Comparison of ENCODE assay signal across 12 cellular contexts in the genomic region with DNA sequence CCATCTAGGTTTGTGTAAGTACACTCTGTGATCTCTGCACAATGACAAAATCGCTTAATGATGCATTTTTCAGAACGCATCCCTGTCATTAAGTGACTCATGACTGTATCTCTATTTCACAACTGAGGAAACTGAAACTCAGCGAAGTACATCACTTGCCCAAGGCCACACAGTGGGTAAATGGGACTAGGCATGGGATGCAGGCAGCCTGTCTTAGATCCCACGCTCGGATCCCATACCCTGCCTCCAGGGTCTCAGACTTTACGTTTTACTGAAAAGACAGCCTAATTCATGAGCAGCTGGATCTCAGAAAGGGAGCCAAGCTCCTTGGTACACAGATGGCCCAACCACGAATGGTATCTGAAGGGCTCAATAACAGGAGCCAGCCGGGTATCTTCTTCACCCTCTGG.
DNase-seq lines count a peak whose midpoint lies in the region; ATAC-seq, FAIRE-seq and TF ChIP-seq lines count a peak whose summit lies in the region.
"Had no signal": no experiment of that assay in that cellular context is flagged by ENCODE, and none has a peak within 500 bp of the region (broad histone marks: within the 10 kb centered on the region; RNA-seq: fewer than 3 reads in every experiment).

No MANE protein-coding gene starts in this region.

- no peak for ATAC-seq in HG02571 (IDR thresholded peaks at IDR 0.05; ENCODE audit: unreplicated experiment)
- ATAC-seq: body of pancreas; naive thymus-derived CD8-positive, alpha-beta T cell had no signal

- peak; percentile 7 for DNase-seq in stimulated activated CD4-positive, alpha-beta T cell treated with anti-CD3 and anti-CD28 coated beads, Interleukin-1b, Interleukin-23, amount 100 ng/mL, for 48 hours
- no peak for DNase-seq in stimulated activated CD4-positive, alpha-beta T cell treated with anti-CD3 and anti-CD28 coated beads, Interleukin-4, amount 100 ng/mL, for 4 hours
- peak; percentile 90 for DNase-seq in NOMO-1 treated with DMSO at 0.1 percent for 48 hours (lab: John Stamatoyannopoulos, UW; ENCODE audit: unreplicated experiment)
- DNase-seq in choroid plexus epithelial cell (ENCODE audit: low read depth) = peak; percentile 43
- DNase-seq in stimulated activated naive CD4-positive, alpha-beta T cell (lab: John Stamatoyannopoulos, UW) = no peak
- no peak for DNase-seq in GM19239 (ENCODE audit: insufficient read length, low spot score)
- no peak for DNase-seq in NCI-H748 treated with DMSO at 0.1 percent for 48 hours (lab: John Stamatoyannopoulos, UW)
- DNase-seq: CD8-positive, alpha-beta memory T cell; NCI-H2081 treated with DMSO at 0.1 percent for 48 hours had no signal

- TF ChIP-seq CTCF in choroid plexus epithelial cell (conservative IDR thresholded peaks at IDR 0.05; ENCODE audit: low read depth, low read length) = no peak

- no peak overlapping the region for H3K4me3 ChIP-seq in choroid plexus epithelial cell (ENCODE audit: low read depth, low read length)
- H3K4me3 ChIP-seq: body of pancreas had no signal

- FAIRE-seq in GM19239 (lab: Jason Lieb, UNC) = no peak

Comparison
In these comparisons a context has a peak if more than half of its experiments do, and no peak if none do; other contexts are left out.
1. DNase-seq: peak in stimulated activated CD4-positive, alpha-beta T cell treated with anti-CD3 and anti-CD28 coated beads, Interleukin-1b, Interleukin-23, amount 100 ng/mL, for 48 hours (single experiment), NOMO-1 treated with DMSO at 0.1 percent for 48 hours (single experiment) and choroid plexus epithelial cell (single experiment); none in stimulated activated CD4-positive, alpha-beta T cell treated with anti-CD3 and anti-CD28 coated beads, Interleukin-4, amount 100 ng/mL, for 4 hours (0 of 2), stimulated activated naive CD4-positive, alpha-beta T cell (0 of 6), GM19239 (single experiment) and NCI-H748 treated with DMSO at 0.1 percent for 48 hours (single experiment).